Comparison of ENCODE assay signal across 15 cellular contexts in the genomic region with DNA sequence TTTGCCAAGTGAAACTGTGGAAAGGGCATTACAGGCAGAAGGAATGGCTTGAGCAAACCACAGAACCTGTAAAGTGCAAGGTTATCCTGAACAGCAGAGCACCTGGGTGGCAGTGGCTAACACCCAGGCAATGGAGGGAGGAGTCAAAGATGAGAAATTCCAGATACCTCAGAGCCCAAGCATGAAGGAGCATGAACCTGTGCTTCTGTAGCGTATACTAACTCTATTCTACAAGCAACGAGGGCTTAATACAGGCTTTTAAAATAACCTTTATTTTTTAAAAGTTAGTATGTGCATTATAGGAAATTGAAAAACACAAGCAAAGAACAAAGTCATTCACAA.
A peak's percentile ranks its signal among the peaks of the same experiment; 100 is the strongest.
DNase-seq lines count a peak whose midpoint lies in the region; ATAC-seq and TF ChIP-seq lines count a peak whose summit lies in the region.
"Had no signal": no experiment of that assay in that cellular context is flagged by ENCODE, and none has a peak within 500 bp of the region (broad histone marks: within the 10 kb centered on the region; RNA-seq: fewer than 3 reads in every experiment).

No MANE protein-coding gene starts in this region.

- H3K9me3 ChIP-seq in left ventricle myocardium inferior (replicated peaks) (no peaks in the 10 kb centered on the region), RWPE2 (ENCODE audit: severe bottlenecking) (no peaks in the 10 kb centered on the region), hepatocyte (ENCODE audit: low read depth) (no peaks in the 10 kb centered on the region)

- H3K4me1 ChIP-seq in left ventricle myocardium inferior (peaks cover 40% of the 10 kb centered on the region), RWPE2 (ENCODE audit: insufficient read depth, poor library complexity, severe bottlenecking) (peaks cover 23% of the 10 kb centered on the region), hepatocyte (ENCODE audit: insufficient read depth) (no peaks in the 10 kb centered on the region)

- H4K20me1 ChIP-seq in hepatocyte (ENCODE audit: insufficient read depth, poor library complexity, severe bottlenecking) = peaks cover 56% of the 10 kb centered on the region

- H3K27me3 ChIP-seq in left ventricle myocardium inferior (ENCODE audit: low read depth) (no peaks in the 10 kb centered on the region), RWPE2 (ENCODE audit: insufficient read depth, poor library complexity, severe bottlenecking) (no peaks in the 10 kb centered on the region), hepatocyte (no peaks in the 10 kb centered on the region)

- H2AFZ ChIP-seq in hepatocyte = no peak overlapping the region

- peaks cover 75% of the 10 kb centered on the region for H3K79me2 ChIP-seq in hepatocyte

- H3K36me3 ChIP-seq in left ventricle myocardium inferior (peaks cover 23% of the 10 kb centered on the region), RWPE2 (ENCODE audit: low read depth) (peaks cover 46% of the 10 kb centered on the region), hepatocyte (replicated peaks; ENCODE audit: insufficient read depth, low read depth) (no peaks in the 10 kb centered on the region)

- peak overlapping the region; percentile 17 for H3K4me2 ChIP-seq in hepatocyte

- H3K27ac ChIP-seq in left ventricle myocardium inferior (replicated peaks) (no peak overlapping the region), RWPE2 (ENCODE audit: poor library complexity, severe bottlenecking) (no peak overlapping the region), hepatocyte (no peak overlapping the region)

- no peak for DNase-seq in left ventricle myocardium superior
- no peak for DNase-seq in left ventricle myocardium inferior
- DNase-seq in RWPE2 (ENCODE audit: low spot score) = no peak
- no peak for DNase-seq in hepatocyte (ENCODE audit: low spot score)
- no peak for DNase-seq in foreskin fibroblast
- no peak for DNase-seq in COLO668 (lab: John Stamatoyannopoulos, UW; ENCODE audit: unreplicated experiment)
- DNase-seq in NCI-H1694 treated with DMSO at 0.1 percent for 48 hours (lab: John Stamatoyannopoulos, UW) = no peak
- DNase-seq: ACHN; CD4-positive, alpha-beta T cell; DND-41; GF-D8; Kasumi-1; NCI-H2081; NCI-H524 had no signal

- intact Hi-C loops in left ventricle myocardium superior (cut with micrococcal nuclease) = no loop called here
- intact Hi-C loops in left ventricle myocardium inferior (cut with micrococcal nuclease) = no loop called here

- TF ChIP-seq CTCF in left ventricle myocardium inferior (IDR thresholded peaks at IDR 0.05; ENCODE audit: borderline replicate concordance) = no peak
- TF ChIP-seq CTCF in RWPE2 (IDR thresholded peaks at IDR 0.05; ENCODE audit: poor library complexity, severe bottlenecking) = no peak
- no peak for TF ChIP-seq CTCF in hepatocyte (IDR thresholded peaks at IDR 0.05; ENCODE audit: poor library complexity)
- TF ChIP-seq CTCF in foreskin fibroblast (IDR thresholded peaks at IDR 0.05; ENCODE audit: low read depth, low read length) = no peak

- WGBS in hepatocyte (ENCODE audit: low lambda C conversion rate, missing lambda C conversion rate) = 79% methylated on average over 2 of the region's 2 CpGs

- H3K4me3 ChIP-seq in left ventricle myocardium inferior (no peak overlapping the region), RWPE2 (ENCODE audit: severe bottlenecking) (no peak overlapping the region), hepatocyte (no peak overlapping the region), foreskin fibroblast (ENCODE audit: low read depth in 1 of 2, low read length in 2 of 2) (no peak overlapping the region)

- H3K9me2 ChIP-seq in hepatocyte (replicated peaks; ENCODE audit: insufficient read depth) = no peaks in the 10 kb centered on the region

- ATAC-seq in left ventricle myocardium superior (peak; percentile 29), RWPE2 (ENCODE audit: low read depth) (peak; percentile 51), GM18519 (IDR thresholded peaks at IDR 0.05; ENCODE audit: low FRiP score, unreplicated experiment) (no peak)
